Comparison of ENCODE assay signal across 8 cellular contexts in genomic region chr3:101518421-101518871, GRCh38. TPM values are rescaled to one million over a fixed set of nuclear protein-coding genes. Genes with fewer than 3 reads are reported as not detected.
DNase-seq lines count a peak whose midpoint lies in the region; ATAC-seq, FAIRE-seq and TF ChIP-seq lines count a peak whose summit lies in the region.

No MANE protein-coding gene starts in this region.

- DNase-seq in RCC 7860 (ENCODE audit: low spot score) (peak; percentile 56), posterior vena cava (ENCODE audit: low spot score) (no peak), NCI-H774 (lab: John Stamatoyannopoulos, UW) (no peak), HCEC 1CT (no peak)
- peak; percentile 16 for DNase-seq in activated naive CD8-positive, alpha-beta T cell treated with anti-CD3 and anti-CD28 coated beads, Interleukin-2, amount 50 U/mL, for 24 hours
- DNase-seq in stimulated activated naive CD8-positive, alpha-beta T cell treated with anti-CD3 and anti-CD28 coated beads, Interleukin-15, Interleukin-2, amounts not matched to agents 100 U/mL and 50 U/mL, for 24 hours = peak; percentile 20

- FAIRE-seq in RCC 7860 (lab: Jason Lieb, UNC) = no peak

- H3K27ac Mint-ChIP-seq in activated naive CD8-positive, alpha-beta T cell treated with anti-CD3 and anti-CD28 coated beads, Interleukin-2, amount 50 U/mL, for 24 hours = peak overlapping the region; percentile 93

- H3K36me3 Mint-ChIP-seq in activated naive CD8-positive, alpha-beta T cell treated with anti-CD3 and anti-CD28 coated beads, Interleukin-2, amount 50 U/mL, for 24 hours (ENCODE audit: low read depth) = no peaks in the 10 kb centered on the region

- peak; percentile 27 for TF ChIP-seq POLR2A in GM19099 (IDR thresholded peaks at IDR 0.05; ENCODE audit: extremely low read depth, insufficient read length, low read depth)

- intact Hi-C loops in posterior vena cava (cut with DNase I) = no loop called here

- peak; percentile 97 for ATAC-seq in HG02885 (IDR thresholded peaks at IDR 0.05; ENCODE audit: poor library complexity, unreplicated experiment)
- ATAC-seq in activated naive CD8-positive, alpha-beta T cell treated with anti-CD3 and anti-CD28 coated beads, Interleukin-2, amount 50 U/mL, for 24 hours = peak; percentile 99
- peak; percentile 98 for ATAC-seq in stimulated activated naive CD8-positive, alpha-beta T cell treated with anti-CD3 and anti-CD28 coated beads, Interleukin-15, Interleukin-2, amounts not matched to agents 100 U/mL and 50 U/mL, for 24 hours

- peaks cover 49% of the 10 kb centered on the region for H3K4me1 Mint-ChIP-seq in activated naive CD8-positive, alpha-beta T cell treated with anti-CD3 and anti-CD28 coated beads, Interleukin-2, amount 50 U/mL, for 24 hours

- H3K4me3 Mint-ChIP-seq in activated naive CD8-positive, alpha-beta T cell treated with anti-CD3 and anti-CD28 coated beads, Interleukin-2, amount 50 U/mL, for 24 hours = peak overlapping the region; percentile 71

- H3K9me3 Mint-ChIP-seq in activated naive CD8-positive, alpha-beta T cell treated with anti-CD3 and anti-CD28 coated beads, Interleukin-2, amount 50 U/mL, for 24 hours = no peaks in the 10 kb centered on the region

- H3K27me3 Mint-ChIP-seq in activated naive CD8-positive, alpha-beta T cell treated with anti-CD3 and anti-CD28 coated beads, Interleukin-2, amount 50 U/mL, for 24 hours = no peaks in the 10 kb centered on the region

RNA-seq across cellular contexts. Expression of gene SENP7, which starts 5.4 kb away (rescaled TPM):
- 10 to 100 TPM; 17.0 to 20.0 TPM for total RNA-seq in posterior vena cava

RNA-seq across cellular contexts. Expression of gene TRMT10C, which starts 43.2 kb away (rescaled TPM):
- 10 to 100 TPM; 14.6 to 15.2 TPM for total RNA-seq in posterior vena cava

RNA-seq across cellular contexts. Expression of gene PCNP, which starts 55.5 kb away (rescaled TPM):
- 100 to 1,000 TPM; 184 to 223 TPM for total RNA-seq in posterior vena cava

Comparison
In these comparisons a context has a peak if more than half of its experiments do, and no peak if none do; other contexts are left out.
1. DNase-seq: peak in RCC 7860 (single experiment), activated naive CD8-positive, alpha-beta T cell treated with anti-CD3 and anti-CD28 coated beads, Interleukin-2, amount 50 U/mL, for 24 hours (single experiment) and stimulated activated naive CD8-positive, alpha-beta T cell treated with anti-CD3 and anti-CD28 coated beads, Interleukin-15, Interleukin-2, amounts not matched to agents 100 U/mL and 50 U/mL, for 24 hours (single experiment); none in posterior vena cava (single experiment), NCI-H774 (single experiment) and HCEC 1CT (single experiment).
2. Peak in every context shown above with its lines, with median percentiles within 50 percentile points of each other: ATAC-seq.